In genomic region chr5:133322743-133323142, GRCh38 we compare ENCODE assay signal across 19 cellular contexts.
"Had no signal": no experiment of that assay in that cellular context is flagged by ENCODE, and none has a peak within 500 bp of the region (broad histone marks: within the 10 kb centered on the region; RNA-seq: fewer than 3 reads in every experiment).

No MANE protein-coding gene starts in this region.

- H3K9me3 ChIP-seq: colonic mucosa, left lung, suprapubic skin, transverse colon, vagina had no signal

- H3K27me3 ChIP-seq: colonic mucosa, left lung, suprapubic skin, transverse colon, vagina had no signal

- DNase-seq: activated CD4-positive, CD25-positive, alpha-beta regulatory T cell treated with anti-CD3 and anti-CD28 coated beads, Interleukin-2, amount 50 U/mL, for 72 hours; activated naive CD4-positive, alpha-beta T cell; activated naive CD8-positive, alpha-beta T cell treated with anti-CD3 and anti-CD28 coated beads for 36 hours; amniotic stem cell; colonic mucosa; endodermal cell; foreskin keratinocyte; hippocampal formation; islet precursor cell; left lung; midbrain; retina; T-helper 1 cell; T1000; transverse colon had no signal

- H3K27ac ChIP-seq: colonic mucosa, epithelial cell of prostate, foreskin keratinocyte, left lung, suprapubic skin, transverse colon, vagina had no signal

- H3K36me3 Mint-ChIP-seq: activated naive CD8-positive, alpha-beta T cell treated with anti-CD3 and anti-CD28 coated beads for 36 hours had no signal

- ATAC-seq: foreskin keratinocyte, left lung had no signal

- H3K4me3 Mint-ChIP-seq: activated naive CD8-positive, alpha-beta T cell treated with anti-CD3 and anti-CD28 coated beads for 36 hours; endodermal cell; stimulated activated naive CD8-positive, alpha-beta T cell treated with anti-CD3 and anti-CD28 coated beads, Interleukin-15, Interleukin-2, amounts not matched to agents 100 ng/mL and 50 ng/mL, for 24 hours had no signal

- H3K4me1 ChIP-seq: colonic mucosa, foreskin keratinocyte, left lung, suprapubic skin, transverse colon, vagina had no signal

- H3K9me3 Mint-ChIP-seq: activated naive CD8-positive, alpha-beta T cell treated with anti-CD3 and anti-CD28 coated beads for 36 hours; endodermal cell; stimulated activated naive CD8-positive, alpha-beta T cell treated with anti-CD3 and anti-CD28 coated beads, Interleukin-15, Interleukin-2, amounts not matched to agents 100 ng/mL and 50 ng/mL, for 24 hours had no signal

- H3K36me3 ChIP-seq: colonic mucosa, left lung, suprapubic skin, transverse colon, vagina had no signal

- H3K4me3 ChIP-seq: colonic mucosa, left lung, suprapubic skin, transverse colon, vagina had no signal

- H3K27me3 Mint-ChIP-seq: activated naive CD8-positive, alpha-beta T cell treated with anti-CD3 and anti-CD28 coated beads for 36 hours; stimulated activated naive CD8-positive, alpha-beta T cell treated with anti-CD3 and anti-CD28 coated beads, Interleukin-15, Interleukin-2, amounts not matched to agents 100 ng/mL and 50 ng/mL, for 24 hours had no signal

- H3K27ac Mint-ChIP-seq: endodermal cell; stimulated activated naive CD8-positive, alpha-beta T cell treated with anti-CD3 and anti-CD28 coated beads, Interleukin-15, Interleukin-2, amounts not matched to agents 100 ng/mL and 50 ng/mL, for 24 hours had no signal
